In genomic region chr1:202501281-202501680, GRCh38 we compare ENCODE assay signal across 8 cellular contexts.
DNase-seq lines count a peak whose midpoint lies in the region; ATAC-seq and TF ChIP-seq lines count a peak whose summit lies in the region.

No MANE protein-coding gene starts in this region.

- no peaks in the 10 kb centered on the region for H4K20me1 ChIP-seq in PC-9 (ENCODE audit: insufficient read depth)

- no peaks in the 10 kb centered on the region for H3K9me2 ChIP-seq in PC-9 (ENCODE audit: insufficient read depth)

- H3K9me3 Mint-ChIP-seq in Caco-2 (ENCODE audit: unreplicated experiment), result no peaks in the 10 kb centered on the region

- ATAC-seq in gastrocnemius medialis (no peak), GM21360 (IDR thresholded peaks at IDR 0.05; ENCODE audit: unreplicated experiment) (no peak), HG03460 (IDR thresholded peaks at IDR 0.05; ENCODE audit: unreplicated experiment) (no peak)

- TF ChIP-seq POLR2A in gastrocnemius medialis (IDR thresholded peaks at IDR 0.05), result no peak

- no peak overlapping the region for H2AFZ ChIP-seq in PC-9

- DNase-seq in AG08396 (ENCODE audit: low spot score) (peak; percentile 20), GM13976 (ENCODE audit: low spot score) (peak; percentile 7), PC-9 (peak in 1 of 2 experiments; percentile 3), fibroblast of pulmonary artery (ENCODE audit: low read depth) (peak; percentile 70), gastrocnemius medialis (no peak), Caco-2 (no peak)

- in situ Hi-C loops in GM13976 (cut with MboI; ENCODE audit: low sequenced_read_pairs, unreplicated experiment) (loop anchor here (10.0 kb wide), 1 partner anchor 64 kb away; no protein-coding TSS in a partner anchor), gastrocnemius medialis (cut with MboI; ENCODE audit: low sequenced_read_pairs in 4 of 4) (loop anchor here in 2 of 4 donors (10.0 kb wide), 1 partner anchor 94 kb away; no protein-coding TSS in a partner anchor)

- intact Hi-C loops in PC-9 (cut with micrococcal nuclease; ENCODE audit: unreplicated experiment) (loop anchor here (1.0 to 2.0 kb wide), 2 partner anchors 99 to 218 kb away; no protein-coding TSS in a partner anchor), gastrocnemius medialis (cut with DNase I; ENCODE audit: low total_unique reads) (loop anchor here (2.0 to 5.0 kb wide), 3 partner anchors 71 to 126 kb away; no protein-coding TSS in a partner anchor), Caco-2 (cut with micrococcal nuclease; ENCODE audit: unreplicated experiment) (loop anchor here (1.0 kb wide), 3 partner anchors 70 to 218 kb away; no protein-coding TSS in a partner anchor)

- H3K4me3 ChIP-seq in PC-9 (no peak overlapping the region), fibroblast of pulmonary artery (replicated peaks; ENCODE audit: low read depth, low read length) (no peak overlapping the region), gastrocnemius medialis (no peak overlapping the region), Caco-2 (ENCODE audit: low read depth, low read length) (no peak overlapping the region)

- H3K27ac ChIP-seq in PC-9 (no peak overlapping the region), gastrocnemius medialis (no peak overlapping the region)

- H3K79me2 ChIP-seq in PC-9 (ENCODE audit: low read depth), result no peaks in the 10 kb centered on the region

- POLR2A ChIA-PET in PC-9 (lab: Charles Lee; ENCODE audit: unreplicated experiment), result no interaction called here
- POLR2A ChIA-PET in Caco-2 (lab: Charles Lee), result no interaction called here

- H3K36me3 ChIP-seq in PC-9 (ENCODE audit: low read depth), result peaks cover 20% of the 10 kb centered on the region; the same call in 1 of the 2 replicates
- peaks cover 0 to 35% of the 10 kb centered on the region in 2 donors for H3K36me3 ChIP-seq in gastrocnemius medialis
- no peaks in the 10 kb centered on the region for H3K36me3 ChIP-seq in Caco-2 (ENCODE audit: control insufficient read depth, insufficient read depth, low read length)

- H3F3A ChIP-seq in PC-9 (ENCODE audit: insufficient read depth, low read depth), result peaks cover 6% of the 10 kb centered on the region; the same call in 1 of the 2 replicates

- no peak overlapping the region for H3K27ac Mint-ChIP-seq in Caco-2 (ENCODE audit: unreplicated experiment)

- H3K4me1 ChIP-seq in PC-9 (replicated peaks; ENCODE audit: insufficient read depth) (no peaks in the 10 kb centered on the region), gastrocnemius medialis (peaks cover 12 to 16% of the 10 kb centered on the region in 2 donors), Caco-2 (peaks cover 10% of the 10 kb centered on the region)

- no peaks in the 10 kb centered on the region for H3K27me3 ChIP-seq in PC-9 (ENCODE audit: insufficient read depth, low read depth)
- no peaks in the 10 kb centered on the region for H3K27me3 ChIP-seq in gastrocnemius medialis
- no peaks in the 10 kb centered on the region for H3K27me3 ChIP-seq in Caco-2 (replicated peaks; ENCODE audit: control insufficient read depth, insufficient read depth, low read length)

- TF ChIP-seq CTCF in GM13976 (IDR thresholded peaks at IDR 0.05; ENCODE audit: borderline replicate concordance, control extremely low read depth, extremely low read depth, insufficient read depth, missing control alignments) (peak; percentile 21), PC-9 (conservative IDR thresholded peaks at IDR 0.05) (peak; percentile 68), fibroblast of pulmonary artery (IDR thresholded peaks at IDR 0.05; ENCODE audit: low read length, missing control alignments) (peak; percentile 45), gastrocnemius medialis (IDR thresholded peaks at IDR 0.05 in 4 of 5, conservative IDR thresholded peaks at IDR 0.05 in 1 of 5) (peak; percentile 31 to 50 (median 42)), Caco-2 (IDR thresholded peaks at IDR 0.05; ENCODE audit: insufficient read depth in 1 of 2, low read depth in 1 of 2, low read length in 1 of 2, severe bottlenecking in 1 of 2, unreplicated experiment in 1 of 2) (peak in 1 of 2 experiments; percentile 26)

- BruUV-seq in PC-9 (replicated peaks; lab: Mats Ljungman, UMichigan) (no TSS peak), Caco-2 (replicated peaks; lab: Mats Ljungman, UMichigan) (no TSS peak)

- H3K4me2 ChIP-seq in PC-9, result no peak overlapping the region

- H3K4me3 Mint-ChIP-seq in Caco-2 (ENCODE audit: unreplicated experiment), result no peak overlapping the region

- H3K4me1 Mint-ChIP-seq in Caco-2 (ENCODE audit: low read depth, unreplicated experiment), result peaks cover 9% of the 10 kb centered on the region

- no peaks in the 10 kb centered on the region for H3K36me3 Mint-ChIP-seq in Caco-2 (ENCODE audit: insufficient read depth, unreplicated experiment)

- CTCF ChIA-PET in PC-9 (lab: Charles Lee), result interaction anchor here (0.7 to 1.5 kb wide), 3 partner anchors 71 to 99 kb away, joined by 3 to 4 read pairs (median 3); no protein-coding TSS in a partner anchor
- CTCF ChIA-PET in Caco-2 (lab: Charles Lee), result interaction anchor here (0.6 to 1.0 kb wide), 6 partner anchors 37 to 99 kb away, joined by 3 to 5 read pairs (median 4); no protein-coding TSS in a partner anchor

- H3K27me3 Mint-ChIP-seq in Caco-2 (ENCODE audit: insufficient read depth, unreplicated experiment), result no peaks in the 10 kb centered on the region

- H3K9me3 ChIP-seq in PC-9 (ENCODE audit: insufficient read depth, low read depth), result no peaks in the 10 kb centered on the region
- H3K9me3 ChIP-seq in gastrocnemius medialis, result no peaks in the 10 kb centered on the region
- H3K9me3 ChIP-seq in Caco-2, result no peaks in the 10 kb centered on the region

Comparison
In these comparisons a context has a peak if more than half of its experiments do, and no peak if none do; other contexts are left out.
1. DNase-seq: peak in AG08396 (single experiment), GM13976 (single experiment) and fibroblast of pulmonary artery (single experiment); none in gastrocnemius medialis (0 of 2) and Caco-2 (0 of 2).